In genomic region chrX:22012051-22012450, GRCh38 we compare ENCODE assay signal across 28 cellular contexts. TPM values are rescaled to one million over a fixed set of nuclear protein-coding genes. Genes with fewer than 3 reads are reported as not detected.
A peak's percentile ranks its signal among the peaks of the same experiment; 100 is the strongest.
DNase-seq lines count a peak whose midpoint lies in the region; ATAC-seq and TF ChIP-seq lines count a peak whose summit lies in the region.
"Had no signal": no experiment of that assay in that cellular context is flagged by ENCODE, and none has a peak within 500 bp of the region (broad histone marks: within the 10 kb centered on the region; RNA-seq: fewer than 3 reads in every experiment).

No MANE protein-coding gene starts in this region.

- H3K9me3 ChIP-seq in upper lobe of right lung, result no peaks in the 10 kb centered on the region
- H3K9me3 ChIP-seq: Caco-2 had no signal

- H3K4me3 ChIP-seq in upper lobe of right lung, result no peak overlapping the region
- H3K4me3 ChIP-seq: PC-9, SJCRH30 had no signal

- H3K4me1 ChIP-seq in upper lobe of right lung, result no peaks in the 10 kb centered on the region
- H3K4me1 ChIP-seq: Caco-2 had no signal

- no peak for TF ChIP-seq CTCF in upper lobe of right lung (IDR thresholded peaks at IDR 0.05)

- H3K36me3 ChIP-seq in upper lobe of right lung, result no peaks in the 10 kb centered on the region

- DNase-seq in NOMO-1 treated with DMSO at 0.1 percent for 48 hours (lab: John Stamatoyannopoulos, UW; ENCODE audit: unreplicated experiment) (peak; percentile 34), left kidney (ENCODE audit: low read depth, low spot score) (peak; percentile 13), upper lobe of right lung (no peak), C1 segment of cervical spinal cord (lab: John Stamatoyannopoulos, UW) (no peak), SW 1271 (lab: John Stamatoyannopoulos, UW) (no peak)
- DNase-seq: Caco-2; CD8-positive, alpha-beta T cell; DMS 273 treated with DMSO at 0.1 percent for 48 hours; DMS79; EL; GDM1; GOT3; NCI-H1105 treated with DMSO at 0.1 percent for 48 hours; NCI-H146; NCI-H1930; NCI-H446; NCI-H524 treated with DMSO at 0.1 percent for 48 hours; NCI-H774; PC-9; SJCRH30; T-cell had no signal

- H3K27ac ChIP-seq in upper lobe of right lung, result no peak overlapping the region
- H3K27ac ChIP-seq: C4-2B, HL-60, PC-9, SJCRH30 had no signal

- intact Hi-C loops in upper lobe of right lung (cut with DNase I), result no loop called here

- peak; percentile 41 for ATAC-seq in HG02885 (IDR thresholded peaks at IDR 0.05; ENCODE audit: poor library complexity, unreplicated experiment)
- peak; percentile 42 for ATAC-seq in upper lobe of right lung
- no peak for ATAC-seq in GM19351 (IDR thresholded peaks at IDR 0.05; ENCODE audit: unreplicated experiment)
- ATAC-seq: CD8-positive, alpha-beta T cell; HCT116; Right ventricle myocardium inferior; SK-N-SH treated with all-trans-retinoic acid at 6 μM for 48 hours; T-cell had no signal

- H3K27me3 ChIP-seq in upper lobe of right lung, result no peaks in the 10 kb centered on the region
- H3K27me3 ChIP-seq: SJCRH30 had no signal

RNA-seq across cellular contexts. Expression of gene PHEX, which starts 20.1 kb away (rescaled TPM):
- total RNA-seq in upper lobe of right lung, result 0.93 TPM

Comparison
In these comparisons a context has a peak if more than half of its experiments do, and no peak if none do; other contexts are left out.
1. DNase-seq: peak in NOMO-1 treated with DMSO at 0.1 percent for 48 hours (single experiment) and left kidney (single experiment); none in upper lobe of right lung (single experiment), C1 segment of cervical spinal cord (0 of 14) and SW 1271 (0 of 2).